In genomic region chr11:113764522-113764921, GRCh38 we compare ENCODE assay signal across 28 cellular contexts. TPM values are rescaled to one million over a fixed set of nuclear protein-coding genes. Genes with fewer than 3 reads are reported as not detected.
"Had no signal": no experiment of that assay in that cellular context is flagged by ENCODE, and none has a peak within 500 bp of the region (broad histone marks: within the 10 kb centered on the region; RNA-seq: fewer than 3 reads in every experiment).

No MANE protein-coding gene starts in this region.

- H3K36me3 ChIP-seq: breast epithelium had no signal

- H3K27me3 ChIP-seq: breast epithelium, Peyer's patch, SJSA1 had no signal

- H3K9me3 ChIP-seq: breast epithelium, Peyer's patch, SJSA1 had no signal

- H3K4me3 ChIP-seq: breast epithelium, Peyer's patch, SJSA1 had no signal

- H3K27ac Mint-ChIP-seq: activated CD4-positive, alpha-beta memory T cell treated with anti-CD3 and anti-CD28 coated beads for 36 hours; activated CD4-positive, alpha-beta T cell treated with anti-CD3 and anti-CD28 coated beads, Interleukin-2, amount 10 ng/mL, durations not matched to agents 7 days and 5 days; activated naive CD8-positive, alpha-beta T cell treated with anti-CD3 and anti-CD28 coated beads for 36 hours; T-helper 1 cell treated with Interleukin-12 subunit alpha and Interleukin-12 subunit beta and Interleukin-4 antibody, amounts not matched to agents 30 μg/mL and 1 μg/mL, for 36 hours; WTC11 had no signal

- DNase-seq: activated CD4-positive, alpha-beta memory T cell treated with anti-CD3 and anti-CD28 coated beads for 36 hours; activated CD4-positive, alpha-beta T cell treated with anti-CD3 and anti-CD28 coated beads, Interleukin-2, amount 10 ng/mL, durations not matched to agents 7 days and 5 days; activated CD4-positive, CD25-positive, alpha-beta regulatory T cell treated with anti-CD3 and anti-CD28 coated beads, Interleukin-2, amount 50 U/mL, for 72 hours; activated CD8-positive, alpha-beta memory T cell treated with anti-CD3 and anti-CD28 coated beads, Interleukin-2, amount 50 U/mL, for 48 hours; activated effector memory CD4-positive, alpha-beta T cell treated with anti-CD3 and anti-CD28 coated beads, Interleukin-2, amount 50 U/mL, for 16 hours; activated naive CD4-positive, alpha-beta T cell treated with Interleukin-2 at 50 U/mL for 16 hours; activated naive CD8-positive, alpha-beta T cell treated with anti-CD3 and anti-CD28 coated beads for 36 hours; activated T-cell treated with anti-CD3 and anti-CD28 coated beads, Interleukin-2, amount 50 U/mL, for 1 hour; aorta; caudate nucleus; Karpas-422; NCI-H1105 treated with DMSO at 0.1 percent for 48 hours; NCI-H1436 treated with DMSO at 0.1 percent for 48 hours; NCI-H187; NCI-H2081; NCI-H510A treated with DMSO at 0.1 percent for 48 hours; NCI-H69; NK-92 treated with Interleukin-12 subunit alpha and Interleukin-12 subunit beta, amount 100 ng/mL, for 24 hours; Peyer's patch; Right ventricle myocardium superior; T-helper 9 cell had no signal

- ATAC-seq: SK-N-SH treated with all-trans-retinoic acid at 6 μM for 48 hours, WTC11 had no signal

- H3K4me1 ChIP-seq: breast epithelium, Peyer's patch, SJSA1 had no signal

- H3K27ac ChIP-seq: breast epithelium, Peyer's patch, RWPE1, SJSA1 had no signal

- H3K4me3 Mint-ChIP-seq: activated CD4-positive, alpha-beta memory T cell treated with anti-CD3 and anti-CD28 coated beads for 36 hours; activated CD4-positive, alpha-beta T cell treated with anti-CD3 and anti-CD28 coated beads, Interleukin-2, amount 10 ng/mL, durations not matched to agents 7 days and 5 days; activated naive CD8-positive, alpha-beta T cell treated with anti-CD3 and anti-CD28 coated beads for 36 hours; T-helper 1 cell treated with Interleukin-12 subunit alpha and Interleukin-12 subunit beta and Interleukin-4 antibody, amounts not matched to agents 30 μg/mL and 1 μg/mL, for 36 hours; WTC11 had no signal

- H3K9me3 Mint-ChIP-seq: activated CD4-positive, alpha-beta T cell treated with anti-CD3 and anti-CD28 coated beads, Interleukin-2, amount 10 ng/mL, durations not matched to agents 7 days and 5 days; T-helper 1 cell treated with Interleukin-12 subunit alpha and Interleukin-12 subunit beta and Interleukin-4 antibody, amounts not matched to agents 30 μg/mL and 1 μg/mL, for 36 hours; WTC11 had no signal

- H3K27me3 Mint-ChIP-seq: activated CD4-positive, alpha-beta memory T cell treated with anti-CD3 and anti-CD28 coated beads for 36 hours; activated CD4-positive, alpha-beta T cell treated with anti-CD3 and anti-CD28 coated beads, Interleukin-2, amount 10 ng/mL, durations not matched to agents 7 days and 5 days; activated naive CD8-positive, alpha-beta T cell treated with anti-CD3 and anti-CD28 coated beads for 36 hours had no signal

- H3K4me1 Mint-ChIP-seq: WTC11 had no signal

RNA-seq across cellular contexts. Expression of gene CLDN25, which starts 15.1 kb away (rescaled TPM):
- total RNA-seq: activated CD4-positive, alpha-beta memory T cell treated with anti-CD3 and anti-CD28 coated beads for 36 hours; activated CD4-positive, alpha-beta T cell treated with anti-CD3 and anti-CD28 coated beads, Interleukin-2, amount 10 ng/mL, durations not matched to agents 7 days and 5 days; activated naive CD8-positive, alpha-beta T cell treated with anti-CD3 and anti-CD28 coated beads for 36 hours; aorta; breast epithelium; cerebellum; Peyer's patch; Right ventricle myocardium superior; SJSA1; WTC11 had no signal
- polyA plus RNA-seq: aorta had no signal
